ENCODE assay signal across 12 cellular contexts in genomic region chr20:878511-879307, GRCh38. TPM values are rescaled to one million over a fixed set of nuclear protein-coding genes. Genes with fewer than 3 reads are reported as not detected.
DNase-seq lines count a peak whose midpoint lies in the region; ATAC-seq, FAIRE-seq and TF ChIP-seq lines count a peak whose summit lies in the region.
"Had no signal": no experiment of that assay in that cellular context is flagged by ENCODE, and none has a peak within 500 bp of the region (broad histone marks: within the 10 kb centered on the region; RNA-seq: fewer than 3 reads in every experiment).

No MANE protein-coding gene starts in this region.

- H3K4me1 Mint-ChIP-seq in stimulated activated naive CD8-positive, alpha-beta T cell treated with anti-CD3 and anti-CD28 coated beads, Interleukin-15, amount 100 ng/mL, for 72 hours, result peaks cover 34% of the 10 kb centered on the region

- no peak for TF ChIP-seq POLR2A in GM12892 (IDR thresholded peaks at IDR 0.05; ENCODE audit: low read depth, low read length)

- H3K27me3 ChIP-seq in foreskin keratinocyte, result no peaks in the 10 kb centered on the region

- H3K4me1 ChIP-seq in foreskin keratinocyte, result peaks cover 8% of the 10 kb centered on the region

- POLR2A ChIA-PET in RWPE1 (lab: Yijun Ruan, JAX; ENCODE audit: low non-redundant PET), result no interaction called here

- H3K27me3 Mint-ChIP-seq in stimulated activated naive CD8-positive, alpha-beta T cell treated with anti-CD3 and anti-CD28 coated beads, Interleukin-15, amount 100 ng/mL, for 72 hours, result peaks cover 8% of the 10 kb centered on the region

- H3K4me3 Mint-ChIP-seq in stimulated activated naive CD8-positive, alpha-beta T cell treated with anti-CD3 and anti-CD28 coated beads, Interleukin-15, amount 100 ng/mL, for 72 hours, result no peak overlapping the region
- H3K4me3 Mint-ChIP-seq: activated naive CD8-positive, alpha-beta T cell; CD4-positive, alpha-beta memory T cell; T-helper 1 cell treated with Interleukin-12 subunit alpha and Interleukin-12 subunit beta and Interleukin-4 antibody, amounts not matched to agents 30 μg/mL and 1 μg/mL, for 36 hours had no signal

- no peak for ATAC-seq in stimulated activated naive CD8-positive, alpha-beta T cell treated with anti-CD3 and anti-CD28 coated beads, Interleukin-15, Interleukin-2, amounts not matched to agents 100 U/mL and 50 U/mL, for 24 hours
- ATAC-seq in stimulated activated naive CD8-positive, alpha-beta T cell treated with anti-CD3 and anti-CD28 coated beads, Interleukin-15, amount 100 ng/mL, for 72 hours, result no peak
- ATAC-seq in foreskin keratinocyte (no peak), omental fat pad (ENCODE audit: low FRiP score) (no peak)

- no peak for TF ChIP-seq CTCF in RWPE1 (conservative IDR thresholded peaks at IDR 0.05; ENCODE audit: low read depth)
- TF ChIP-seq CTCF in fibroblast of mammary gland (conservative IDR thresholded peaks at IDR 0.05; ENCODE audit: control insufficient read depth, insufficient read depth, low read depth, low read length), result no peak
- no peak for TF ChIP-seq CTCF in foreskin keratinocyte (conservative IDR thresholded peaks at IDR 0.05)
- TF ChIP-seq CTCF in omental fat pad (IDR thresholded peaks at IDR 0.05), result no peak

- DNase-seq in stimulated activated naive CD8-positive, alpha-beta T cell treated with anti-CD3 and anti-CD28 coated beads, Interleukin-15, Interleukin-2, amounts not matched to agents 100 U/mL and 50 U/mL, for 24 hours, result peak; percentile 37
- no peak for DNase-seq in stimulated activated naive CD8-positive, alpha-beta T cell treated with anti-CD3 and anti-CD28 coated beads, Interleukin-15, amount 100 ng/mL, for 72 hours
- DNase-seq in RWPE1 (ENCODE audit: low spot score) (peak; percentile 51), fibroblast of mammary gland (ENCODE audit: low read depth) (peak; percentile 22), urothelium cell line (ENCODE audit: low spot score) (peak; percentile 59), GM12892 (ENCODE audit: insufficient read length) (no peak), foreskin keratinocyte (no peak), omental fat pad (ENCODE audit: low spot score) (no peak)

- FAIRE-seq in urothelium cell line (lab: Jason Lieb, UNC) (no peak), GM12892 (lab: Jason Lieb, UNC) (no peak)

- no peak overlapping the region for H3K4me3 ChIP-seq in fibroblast of mammary gland (ENCODE audit: control insufficient read depth, low read depth, low read length)

- H3K9me3 Mint-ChIP-seq in stimulated activated naive CD8-positive, alpha-beta T cell treated with anti-CD3 and anti-CD28 coated beads, Interleukin-15, amount 100 ng/mL, for 72 hours, result no peaks in the 10 kb centered on the region
- H3K9me3 Mint-ChIP-seq: T-helper 1 cell treated with Interleukin-12 subunit alpha and Interleukin-12 subunit beta and Interleukin-4 antibody, amounts not matched to agents 30 μg/mL and 1 μg/mL, for 36 hours had no signal

- no peak overlapping the region for H3K27ac Mint-ChIP-seq in stimulated activated naive CD8-positive, alpha-beta T cell treated with anti-CD3 and anti-CD28 coated beads, Interleukin-15, amount 100 ng/mL, for 72 hours
- H3K27ac Mint-ChIP-seq: activated naive CD8-positive, alpha-beta T cell; CD4-positive, alpha-beta memory T cell; T-helper 1 cell treated with Interleukin-12 subunit alpha and Interleukin-12 subunit beta and Interleukin-4 antibody, amounts not matched to agents 30 μg/mL and 1 μg/mL, for 36 hours had no signal

- H3K27ac ChIP-seq in RWPE1 (no peak overlapping the region), foreskin keratinocyte (no peak overlapping the region)
- H3K27ac ChIP-seq: neutrophil had no signal

- CTCF ChIA-PET in RWPE1 (lab: Yijun Ruan, JAX), result interaction anchor here (0.6 kb wide), 1 partner anchor 644 kb away, joined by 3 read pairs; no protein-coding TSS in a partner anchor

RNA-seq across cellular contexts. Expression of gene ANGPT4, which starts 37.4 kb away (rescaled TPM):
- polyA plus RNA-seq in GM12892 (2012; ENCODE audit: missing spikeins), result not detected
- total RNA-seq in foreskin keratinocyte, result not detected in 2 replicates
- not detected in 2 replicates for polyA plus RNA-seq in foreskin keratinocyte
- 10 to 100 TPM in 1 of 4 donors, 1 to 10 TPM in 2, under 1 TPM in 1; 0.44 to 27.6 (median 3.4) TPM for total RNA-seq in omental fat pad
- total RNA-seq: CD4-positive, alpha-beta memory T cell had no signal
- polyA plus RNA-seq: CD4-positive, alpha-beta memory T cell had no signal

RNA-seq across cellular contexts. Expression of gene FAM110A, which starts 45.2 kb away (rescaled TPM):
- polyA plus RNA-seq in GM12892 (2012; ENCODE audit: missing spikeins), result 3.0 TPM
- 18.4 and 18.8 TPM in 2 replicates for total RNA-seq in foreskin keratinocyte
- 27.6 and 29.6 TPM in 2 replicates for polyA plus RNA-seq in foreskin keratinocyte
- total RNA-seq in omental fat pad, result 1 to 10 TPM; 2.9 to 5.2 (median 3.1) TPM

Comparison
In these comparisons a context has a peak if more than half of its experiments do, and no peak if none do; other contexts are left out.
1. DNase-seq: peak in stimulated activated naive CD8-positive, alpha-beta T cell treated with anti-CD3 and anti-CD28 coated beads, Interleukin-15, Interleukin-2, amounts not matched to agents 100 U/mL and 50 U/mL, for 24 hours (single experiment), RWPE1 (single experiment), fibroblast of mammary gland (single experiment) and urothelium cell line (single experiment); none in stimulated activated naive CD8-positive, alpha-beta T cell treated with anti-CD3 and anti-CD28 coated beads, Interleukin-15, amount 100 ng/mL, for 72 hours (0 of 2), GM12892 (single experiment), foreskin keratinocyte (0 of 2) and omental fat pad (single experiment).